1 cellular context compared by ENCODE assay signal in the genomic region with DNA sequence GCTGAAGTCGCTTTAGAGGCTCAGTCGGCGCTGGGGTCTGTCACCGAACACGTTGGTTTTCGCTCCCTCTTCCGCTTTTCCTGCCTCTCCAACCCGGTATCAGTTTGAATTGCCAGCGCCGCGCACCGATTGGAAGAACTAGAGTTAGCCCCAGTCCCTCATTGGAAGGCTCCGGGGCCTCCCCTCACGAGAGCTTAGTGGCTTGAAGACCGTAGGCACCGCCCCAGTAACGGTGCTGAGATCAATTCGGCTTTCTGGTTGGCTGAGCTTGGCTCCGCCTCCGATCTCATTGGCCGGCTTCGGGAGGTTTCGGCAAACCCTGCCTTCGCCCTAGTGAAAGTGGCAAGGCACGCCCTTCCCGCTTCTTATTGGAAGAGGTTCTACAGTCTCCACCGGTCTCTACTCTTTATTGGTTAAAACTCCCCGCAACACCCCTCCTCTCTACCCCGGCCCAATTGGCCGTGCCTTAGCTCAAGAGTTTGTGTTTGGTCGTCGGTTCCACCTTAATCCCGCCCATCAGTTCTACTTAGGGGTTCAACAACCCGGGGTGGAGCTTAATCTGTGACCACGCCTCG.
A peak's percentile ranks its signal among the peaks of the same experiment; 100 is the strongest.
TF ChIP-seq lines count a peak whose summit lies in the region.

Gene FAM72A, minus strand, starts transcription at position 51 of the 575 bp plus-strand sequence. CDS start 814 bp downstream, outside the sequence.

TF ChIP-seq in HepG2, 621 proteins besides CTCF, POLR2A, EP300 and RAD21 (continued from another document):
- TF ChIP-seq, protein P1, sequence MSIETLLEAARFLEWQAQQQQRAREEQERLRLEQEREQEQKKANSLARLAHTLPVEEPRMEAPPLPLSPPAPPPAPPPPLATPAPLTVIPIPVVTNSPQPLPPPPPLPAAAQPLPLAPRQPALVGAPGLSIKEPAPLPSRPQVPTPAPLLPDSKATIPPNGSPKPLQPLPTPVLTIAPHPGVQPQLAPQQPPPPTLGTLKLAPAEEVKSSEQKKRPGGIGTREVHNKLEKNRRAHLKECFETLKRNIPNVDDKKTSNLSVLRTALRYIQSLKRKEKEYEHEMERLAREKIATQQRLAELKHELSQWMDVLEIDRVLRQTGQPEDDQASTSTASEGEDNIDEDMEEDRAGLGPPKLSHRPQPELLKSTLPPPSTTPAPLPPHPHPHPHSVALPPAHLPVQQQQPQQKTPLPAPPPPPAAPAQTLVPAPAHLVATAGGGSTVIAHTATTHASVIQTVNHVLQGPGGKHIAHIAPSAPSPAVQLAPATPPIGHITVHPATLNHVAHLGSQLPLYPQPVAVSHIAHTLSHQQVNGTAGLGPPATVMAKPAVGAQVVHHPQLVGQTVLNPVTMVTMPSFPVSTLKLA (IDR thresholded peaks at IDR 0.05) = 0 out of 2 replicates have a peak, but pooled peaks have one; percentile 18
- TF ChIP-seq NFYB (CRISPR knock-in tag; IDR thresholded peaks at IDR 0.05) (peak; percentile 83), SP2 (CRISPR knock-in tag; IDR thresholded peaks at IDR 0.05) (peak; percentile 83), RFXAP (CRISPR knock-in tag; IDR thresholded peaks at IDR 0.05; ENCODE audit: borderline replicate concordance) (peak; percentile 74; the same call in 1 of the 2 replicates)
